ENCODE assay signal across 24 cellular contexts in the genomic region with DNA sequence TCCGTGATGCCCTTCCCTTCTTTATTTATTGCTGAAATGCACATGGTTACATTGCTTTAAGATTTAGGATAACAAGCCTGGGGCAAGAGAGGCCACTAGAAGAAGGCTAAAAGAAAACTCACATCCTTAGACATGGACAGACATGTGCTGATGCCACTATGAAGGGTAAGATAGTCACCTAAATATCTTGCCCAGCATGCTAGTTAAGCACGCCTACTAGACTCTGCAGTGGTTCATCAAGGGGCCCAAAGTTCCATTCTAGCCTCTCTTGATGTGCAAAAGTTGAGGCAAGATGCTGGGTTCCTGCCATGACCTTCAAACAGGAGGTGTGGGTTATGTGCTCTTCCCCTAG. TPM values are rescaled to one million over a fixed set of nuclear protein-coding genes. Genes with fewer than 3 reads are reported as not detected.
DNase-seq lines count a peak whose midpoint lies in the region; ATAC-seq, FAIRE-seq and TF ChIP-seq lines count a peak whose summit lies in the region.
"Had no signal": no experiment of that assay in that cellular context is flagged by ENCODE, and none has a peak within 500 bp of the region (broad histone marks: within the 10 kb centered on the region; RNA-seq: fewer than 3 reads in every experiment).

No MANE protein-coding gene starts in this region.

- H3K14ac ChIP-seq in mesenchymal stem cell (ENCODE audit: low read length in 2 of 2), result no peak overlapping the region

- H4K91ac ChIP-seq in mesenchymal stem cell (ENCODE audit: low read length), result no peak overlapping the region

- POLR2A ChIA-PET in HepG2 (lab: Yijun Ruan, JAX), result interaction anchor here (0.7 to 2.1 kb wide), 8 partner anchors 9 to 123 kb away, joined by 3 to 24 read pairs (median 4); partner anchors contain the start of gene ALDH7A1

- H4K20me1 ChIP-seq in HepG2 (ENCODE audit: insufficient read depth, low read length), result no peaks in the 10 kb centered on the region

- no peak overlapping the region for H3K4ac ChIP-seq in mesenchymal stem cell (ENCODE audit: low read depth in 1 of 2, low read length in 2 of 2)

- H3K4me2 ChIP-seq in HepG2 (ENCODE audit: low read depth, low read length), result peak overlapping the region; percentile 61
- H3K4me2 ChIP-seq in mesenchymal stem cell (ENCODE audit: low read length, poor library complexity, severe bottlenecking), result no peak overlapping the region

- no peak overlapping the region for H2AFZ ChIP-seq in HepG2 (ENCODE audit: low read length)
- H2AFZ ChIP-seq in mesenchymal stem cell (ENCODE audit: low read depth, low read length), result no peak overlapping the region

- no peak overlapping the region for H3K23ac ChIP-seq in mesenchymal stem cell (ENCODE audit: low read length in 2 of 2)

- TF ChIP-seq EP300 in HepG2 (IDR thresholded peaks at IDR 0.05; ENCODE audit: low read depth in 2 of 2, low read length in 2 of 2) (no peak), HepG2 (CRISPR knock-in tag; IDR thresholded peaks at IDR 0.05; ENCODE audit: borderline replicate concordance) (no peak)

- TSS peak; percentile 49 for BruUV-seq in HepG2 (replicated peaks; lab: Mats Ljungman, UMichigan)

- H4K8ac ChIP-seq in mesenchymal stem cell (ENCODE audit: low read length), result no peak overlapping the region

- peak; percentile 24; the same call in 1 of the 2 replicates for TF ChIP-seq RAD21 in HepG2 (CRISPR knock-in tag; IDR thresholded peaks at IDR 0.05)

- TF ChIP-seq CTCF in HepG2 (CRISPR knock-in tag; IDR thresholded peaks at IDR 0.05) (no peak), right lobe of liver (IDR thresholded peaks at IDR 0.05) (no peak), brain microvascular endothelial cell (IDR thresholded peaks at IDR 0.05; ENCODE audit: low read depth, low read length, missing control alignments) (no peak), vagina (IDR thresholded peaks at IDR 0.05) (no peak)

- FAIRE-seq in HepG2 (lab: Jason Lieb, UNC), result no peak
- FAIRE-seq: D721Med had no signal

- peak overlapping the region in 1 of 3 experiments; percentile 20; a peak in 1 of 6 replicates for H3K4me3 ChIP-seq in HepG2 (replicated peaks in 1 of 3; ENCODE audit: insufficient read depth in 1 of 3, low read depth in 2 of 3, low read length in 3 of 3)
- no peak overlapping the region for H3K4me3 ChIP-seq in right lobe of liver
- H3K4me3 ChIP-seq in brain microvascular endothelial cell (ENCODE audit: low read depth, low read length), result no peak overlapping the region
- H3K4me3 ChIP-seq in mesenchymal stem cell (ENCODE audit: insufficient read depth in 1 of 2, low read depth in 1 of 2, low read length in 2 of 2), result no peak overlapping the region
- no peak overlapping the region for H3K4me3 ChIP-seq in vagina
- H3K4me3 ChIP-seq: upper lobe of right lung had no signal

- no peaks in the 10 kb centered on the region for H3K9me3 ChIP-seq in HepG2 (ENCODE audit: low read length)
- H3K9me3 ChIP-seq in right lobe of liver, result no peaks in the 10 kb centered on the region
- H3K9me3 ChIP-seq in mesenchymal stem cell (ENCODE audit: control insufficient read depth, low read length), result no peaks in the 10 kb centered on the region
- no peaks in the 10 kb centered on the region for H3K9me3 ChIP-seq in vagina
- H3K9me3 ChIP-seq: upper lobe of right lung had no signal

- no peak for DNase-seq in HepG2 (ENCODE audit: low spot score)
- DNase-seq in right lobe of liver, result no peak
- DNase-seq in brain microvascular endothelial cell, result no peak
- no peak for DNase-seq in mesenchymal stem cell
- no peak for DNase-seq in vagina (ENCODE audit: extremely low spot score in 2 of 2)
- DNase-seq in EL, result no peak
- DNase-seq in amniotic stem cell (lab: John Stamatoyannopoulos, UW), result no peak
- DNase-seq: activated B cell treated with CpG ODN at 0.5 μM for 24 hours; activated CD4-positive, alpha-beta memory T cell treated with anti-CD3 and anti-CD28 coated beads, Interleukin-2, amount 10 ng/mL, durations not matched to agents 7 days and 5 days; activated naive CD4-positive, alpha-beta T cell; activated T-cell treated with anti-CD3 and anti-CD28 coated beads for 4 hours; C1 segment of cervical spinal cord; effector CD4-positive, alpha-beta T cell; erythroblast; H9; KBM-7; naive B cell; NCI-H2171; NCI-H526; retina; RPMI8226; upper lobe of right lung had no signal

- H3K27me3 ChIP-seq in HepG2 (ENCODE audit: control insufficient read depth in 1 of 2, insufficient read depth in 2 of 2, low read length in 2 of 2) (no peaks in the 10 kb centered on the region), right lobe of liver (no peaks in the 10 kb centered on the region), brain microvascular endothelial cell (replicated peaks) (no peaks in the 10 kb centered on the region), mesenchymal stem cell (ENCODE audit: control insufficient read depth in 1 of 2, insufficient read depth in 1 of 2, low read length in 2 of 2) (no peaks in the 10 kb centered on the region), vagina (no peaks in the 10 kb centered on the region)
- H3K27me3 ChIP-seq: upper lobe of right lung had no signal

- H3K27ac ChIP-seq in HepG2 (ENCODE audit: extremely low read length, insufficient read depth, low read length) (peak overlapping the region; percentile 61), right lobe of liver (no peak overlapping the region), brain microvascular endothelial cell (peak overlapping the region; percentile 10), mesenchymal stem cell (ENCODE audit: low read length, poor library complexity, severe bottlenecking) (peak overlapping the region; percentile 87), vagina (peak overlapping the region; percentile 60)
- H3K27ac ChIP-seq: upper lobe of right lung had no signal

- peaks cover 13% of the 10 kb centered on the region for H3K79me1 ChIP-seq in mesenchymal stem cell (replicated peaks; ENCODE audit: low read length, poor library complexity, severe bottlenecking)

- TF ChIP-seq POLR2A in HepG2 (IDR thresholded peaks at IDR 0.05; ENCODE audit: insufficient read depth in 1 of 2, low read depth in 2 of 2, low read length in 2 of 2) (no peak), right lobe of liver (IDR thresholded peaks at IDR 0.05) (no peak), vagina (IDR thresholded peaks at IDR 0.05) (no peak)

- H3K9ac ChIP-seq in HepG2 (ENCODE audit: insufficient read depth, low read depth, low read length) (peak overlapping the region; percentile 39; the same call in 1 of the 2 replicates), mesenchymal stem cell (ENCODE audit: low read length) (no peak overlapping the region)

- in situ Hi-C loops in HepG2 (cut with HindIII; ENCODE audit: extremely low pct_ligation_motif_present, low pct_unique_long_range_greater_than_20kb), result no loop called here
- in situ Hi-C loops in brain microvascular endothelial cell (cut with HindIII; ENCODE audit: low pct_ligation_motif_present, low sequenced_read_pairs), result no loop called here

- H3K79me2 ChIP-seq in HepG2 (ENCODE audit: insufficient read depth, low read length), result no peaks in the 10 kb centered on the region

- 85% methylated on average over 2 of the region's 2 CpGs for WGBS in HepG2 (ENCODE audit: low lambda C conversion rate)
- WGBS in right lobe of liver (ENCODE audit: insufficient coverage, low coverage, low lambda C conversion rate, missing lambda C conversion rate), result 97% methylated on average over 2 of the region's 2 CpGs
- WGBS in mesenchymal stem cell, result 92% methylated on average over 2 of the region's 2 CpGs

- no peak overlapping the region for H3K18ac ChIP-seq in mesenchymal stem cell (ENCODE audit: low read depth in 1 of 2, low read length in 2 of 2)

- no peak overlapping the region for H2AK5ac ChIP-seq in mesenchymal stem cell (ENCODE audit: low read length, severe bottlenecking)

- no peak overlapping the region for H2BK120ac ChIP-seq in mesenchymal stem cell (ENCODE audit: low read depth, low read length)

- H3K36me3 ChIP-seq in HepG2 (replicated peaks in 1 of 2; ENCODE audit: control insufficient read depth in 1 of 2, insufficient read depth in 2 of 2, low read length in 2 of 2) (no peaks in the 10 kb centered on the region; a peak in 3 of 5 replicates), right lobe of liver (peaks cover 0 to 32% (median 3%) of the 10 kb centered on the region in 4 donors), brain microvascular endothelial cell (replicated peaks) (peaks cover 19% of the 10 kb centered on the region), mesenchymal stem cell (ENCODE audit: control insufficient read depth in 1 of 2, insufficient read depth in 2 of 2, low read depth in 1 of 2, low read length in 2 of 2) (peaks cover 9 to 18% of the 10 kb centered on the region in 2 experiments), vagina (peaks cover 0 to 14% of the 10 kb centered on the region in 2 donors)

- H2BK15ac ChIP-seq in mesenchymal stem cell (ENCODE audit: low read depth, poor library complexity, severe bottlenecking), result no peak overlapping the region

- ATAC-seq in HepG2 (peak; percentile 49), right lobe of liver (no peak), GM21825 (IDR thresholded peaks at IDR 0.05; ENCODE audit: unreplicated experiment) (no peak)
- ATAC-seq: upper lobe of right lung had no signal

- CTCF ChIA-PET in HepG2 (lab: Yijun Ruan, JAX; ENCODE audit: low intra/inter-chr PET ratio, low total read pairs), result no interaction called here

- intact Hi-C loops in HepG2 (cut with micrococcal nuclease; ENCODE audit: unreplicated experiment), result no loop called here
- intact Hi-C loops in right lobe of liver (cut with DNase I), result no loop called here
- intact Hi-C loops in vagina (cut with DNase I), result loop anchor here (10.0 kb wide), 1 partner anchor 48 kb away; the partner anchor contains the start of gene GRAMD2B

- peak overlapping the region; percentile 19 for H2BK5ac ChIP-seq in mesenchymal stem cell (ENCODE audit: low read depth, low read length, poor library complexity, severe bottlenecking)

- H2BK12ac ChIP-seq in mesenchymal stem cell (ENCODE audit: low read length in 2 of 2), result no peak overlapping the region

- H3K4me1 ChIP-seq in HepG2 (ENCODE audit: insufficient read depth, low read length) (peaks cover 40% of the 10 kb centered on the region), right lobe of liver (peaks cover 0 to 38% (median 18%) of the 10 kb centered on the region in 4 donors), mesenchymal stem cell (ENCODE audit: control insufficient read depth, insufficient read depth, low read depth, low read length) (peaks cover 9% of the 10 kb centered on the region), vagina (peaks cover 35% of the 10 kb centered on the region)
- H3K4me1 ChIP-seq: upper lobe of right lung had no signal

RNA-seq across cellular contexts. Expression of gene GRAMD2B, which starts 49.3 kb away (rescaled TPM):
- total RNA-seq in HepG2 (2016; rRNA removed; fragmentation: Illumina TruSeq; extraction: Trizol), result 8.1 and 8.8 TPM in 2 replicates
- total RNA-seq in HepG2 (2016; cell fraction: cytosol; rRNA removed; fragmentation: Illumina TruSeq; extraction: Trizol; ENCODE audit: low read depth), result 1.4 and 1.6 TPM in 2 replicates
- 6.7 and 8.2 TPM in 2 replicates for total RNA-seq in HepG2 (2016; cell fraction: insoluble cytoplasmic fraction; rRNA removed; fragmentation: Illumina TruSeq; extraction: Trizol)
- total RNA-seq in HepG2 (2016; cell fraction: membrane; rRNA removed; fragmentation: Illumina TruSeq; extraction: Trizol), result 3.9 and 5.1 TPM in 2 replicates
- 10.5 and 10.7 TPM in 2 replicates for total RNA-seq in HepG2 (2016; cell fraction: nucleus; rRNA removed; fragmentation: Illumina TruSeq; extraction: Trizol)
- polyA plus RNA-seq in HepG2 (2011; rRNA removed), result 10.6 and 11.2 TPM in 2 replicates
- 6.0 and 10.9 TPM in 2 replicates for polyA plus RNA-seq in HepG2 (2011; cell fraction: cytosol; rRNA removed)
- 9.0 and 10.1 TPM in 2 replicates for polyA plus RNA-seq in HepG2 (2011; cell fraction: nucleus; rRNA removed)
- polyA plus RNA-seq in HepG2 (2012), result 8.8 and 11.2 TPM in 2 replicates
- 0.98 and 1.7 TPM in 2 replicates for polyA plus RNA-seq in HepG2 (2016; cell fraction: cytosol; fragmentation: Illumina TruSeq; extraction: Trizol; ENCODE audit: low read depth)
- polyA plus RNA-seq in HepG2 (2016; cell fraction: insoluble cytoplasmic fraction; fragmentation: Illumina TruSeq; extraction: Trizol; ENCODE audit: low read depth), result 7.8 and 8.9 TPM in 2 replicates
- 2.1 and 2.4 TPM in 2 replicates for polyA plus RNA-seq in HepG2 (2016; cell fraction: membrane; fragmentation: Illumina TruSeq; extraction: Trizol; ENCODE audit: low read depth)
- polyA plus RNA-seq in HepG2 (2016; cell fraction: nucleus; fragmentation: Illumina TruSeq; extraction: Trizol; ENCODE audit: insufficient read depth, low read depth), result 11.7 and 12.4 TPM in 2 replicates
- polyA minus RNA-seq in HepG2 (2011; rRNA and poly(A)+ RNA removed; ENCODE audit: low replicate concordance), result 5.6 and 6.2 TPM in 2 replicates
- polyA minus RNA-seq in HepG2 (2011; cell fraction: cytosol; rRNA and poly(A)+ RNA removed), result 6.1 and 7.8 TPM in 2 replicates
- 35.9 and 42.4 TPM in 2 replicates for polyA minus RNA-seq in HepG2 (2011; cell fraction: nucleus; rRNA and poly(A)+ RNA removed)
- total RNA-seq in right lobe of liver, result 10 to 100 TPM in 5 of 6 experiments, 1 to 10 TPM in 1; 9.9 to 26.4 (median 18.3) TPM
- 26.5 TPM for polyA plus RNA-seq in mesenchymal stem cell (2013, experiment 1 of 2)
- 26.7 TPM for polyA plus RNA-seq in mesenchymal stem cell (2013, experiment 2 of 2)
- 76.9 TPM for total RNA-seq in vagina

Comparison
In these comparisons a context has a peak if more than half of its experiments do, and no peak if none do; other contexts are left out.
1. H3K27ac ChIP-seq: peak in HepG2 (single experiment), brain microvascular endothelial cell (single experiment), mesenchymal stem cell (single experiment) and vagina (single experiment); none in right lobe of liver (0 of 3).